10 cellular contexts compared by ENCODE assay signal in genomic region chr1:213564215-213564659, GRCh38.
A peak's percentile ranks its signal among the peaks of the same experiment; 100 is the strongest.
DNase-seq lines count a peak whose midpoint lies in the region; ATAC-seq and TF ChIP-seq lines count a peak whose summit lies in the region.
"Had no signal": no experiment of that assay in that cellular context is flagged by ENCODE, and none has a peak within 500 bp of the region (broad histone marks: within the 10 kb centered on the region; RNA-seq: fewer than 3 reads in every experiment).

No MANE protein-coding gene starts in this region.

- no peak for ATAC-seq in GM18909 (IDR thresholded peaks at IDR 0.05; ENCODE audit: poor library complexity, unreplicated experiment)

- no peaks in the 10 kb centered on the region for H3F3A ChIP-seq in smooth muscle cell (ENCODE audit: low read depth)

- H3K4me3 Mint-ChIP-seq in nephron progenitor cell, result no peak overlapping the region

- H3K27me3 Mint-ChIP-seq in nephron progenitor cell (ENCODE audit: low read depth, poor library complexity), result no peaks in the 10 kb centered on the region

- no peaks in the 10 kb centered on the region for H3K9me3 ChIP-seq in adrenal gland (replicated peaks in 1 of 3)
- peaks cover 3% of the 10 kb centered on the region for H3K9me3 ChIP-seq in smooth muscle cell (replicated peaks; ENCODE audit: low read depth)

- H3K4me2 ChIP-seq in smooth muscle cell, result no peak overlapping the region

- intact Hi-C loops in adrenal gland (cut with DNase I), result loop anchor here in 1 of 2 donors (10.0 kb wide), 1 partner anchor 561 kb away; no protein-coding TSS in a partner anchor

- no peak overlapping the region for H2AFZ ChIP-seq in smooth muscle cell (ENCODE audit: low read depth)

- H4K20me1 ChIP-seq in smooth muscle cell (ENCODE audit: low read depth), result no peaks in the 10 kb centered on the region

- H3K27ac Mint-ChIP-seq in nephron progenitor cell, result no peak overlapping the region

- TF ChIP-seq CTCF in GM12874 (IDR thresholded peaks at IDR 0.05; ENCODE audit: insufficient read depth, low read depth, low read length) (0 out of 2 replicates have a peak, but pooled peaks have one; percentile 16), adrenal gland (IDR thresholded peaks at IDR 0.05) (peak in 5 of 6 experiments; percentile 40 to 53 (median 44)), nephron progenitor cell (IDR thresholded peaks at IDR 0.05) (peak; percentile 10), smooth muscle cell (IDR thresholded peaks at IDR 0.05; ENCODE audit: borderline replicate concordance, insufficient read depth, poor library complexity, severe bottlenecking) (no peak)

- peaks cover 36% of the 10 kb centered on the region for H3K36me3 Mint-ChIP-seq in nephron progenitor cell (ENCODE audit: low read depth)

- H3K9ac ChIP-seq in smooth muscle cell (ENCODE audit: low read depth), result no peak overlapping the region

- peaks cover 73% of the 10 kb centered on the region for H3K9me3 Mint-ChIP-seq in nephron progenitor cell

- H3K27me3 ChIP-seq in adrenal gland, result no peaks in the 10 kb centered on the region
- H3K27me3 ChIP-seq in smooth muscle cell (ENCODE audit: low read depth), result no peaks in the 10 kb centered on the region
- H3K27me3 ChIP-seq: right atrium auricular region, tibial nerve had no signal

- no peaks in the 10 kb centered on the region for H3K79me2 ChIP-seq in smooth muscle cell (ENCODE audit: low read depth)

- H3K4me3 ChIP-seq in adrenal gland (no peak overlapping the region), smooth muscle cell (no peak overlapping the region)
- H3K4me3 ChIP-seq: right atrium auricular region, tibial nerve had no signal

- no peaks in the 10 kb centered on the region for H3K4me1 ChIP-seq in adrenal gland (replicated peaks in 1 of 2)
- H3K4me1 ChIP-seq in smooth muscle cell (ENCODE audit: low read depth), result no peaks in the 10 kb centered on the region
- H3K4me1 ChIP-seq: right atrium auricular region, tibial nerve had no signal

- H3K4me1 Mint-ChIP-seq in nephron progenitor cell, result no peaks in the 10 kb centered on the region

- DNase-seq in NCI-H2107 treated with DMSO at 0.1 percent for 48 hours (lab: John Stamatoyannopoulos, UW; ENCODE audit: unreplicated experiment) (peak; percentile 59), adrenal gland (peak in 2 of 7 donors; percentile 14 to 27), nephron progenitor cell (no peak), smooth muscle cell (lab: John Stamatoyannopoulos, UW; ENCODE audit: unreplicated experiment) (no peak), AG20443 (ENCODE audit: low spot score) (no peak)
- no peak for DNase-seq in stimulated activated CD4-positive, alpha-beta T cell treated with anti-CD3 and anti-CD28 coated beads, Interleukin-15, amount 100 ng/mL, for 24 hours

- no peaks in the 10 kb centered on the region for H3K36me3 ChIP-seq in adrenal gland (replicated peaks in 1 of 2)
- no peaks in the 10 kb centered on the region for H3K36me3 ChIP-seq in smooth muscle cell (ENCODE audit: low read depth)
- H3K36me3 ChIP-seq: right atrium auricular region, tibial nerve had no signal

- H3K27ac ChIP-seq in adrenal gland, result no peak overlapping the region
- no peak overlapping the region for H3K27ac ChIP-seq in smooth muscle cell (ENCODE audit: low read depth)
- H3K27ac ChIP-seq: right atrium auricular region, tibial nerve had no signal

- TF ChIP-seq POLR2A in adrenal gland (IDR thresholded peaks at IDR 0.05), result no peak
